ENCODE assay signal across 1 cellular context in the genomic region with DNA sequence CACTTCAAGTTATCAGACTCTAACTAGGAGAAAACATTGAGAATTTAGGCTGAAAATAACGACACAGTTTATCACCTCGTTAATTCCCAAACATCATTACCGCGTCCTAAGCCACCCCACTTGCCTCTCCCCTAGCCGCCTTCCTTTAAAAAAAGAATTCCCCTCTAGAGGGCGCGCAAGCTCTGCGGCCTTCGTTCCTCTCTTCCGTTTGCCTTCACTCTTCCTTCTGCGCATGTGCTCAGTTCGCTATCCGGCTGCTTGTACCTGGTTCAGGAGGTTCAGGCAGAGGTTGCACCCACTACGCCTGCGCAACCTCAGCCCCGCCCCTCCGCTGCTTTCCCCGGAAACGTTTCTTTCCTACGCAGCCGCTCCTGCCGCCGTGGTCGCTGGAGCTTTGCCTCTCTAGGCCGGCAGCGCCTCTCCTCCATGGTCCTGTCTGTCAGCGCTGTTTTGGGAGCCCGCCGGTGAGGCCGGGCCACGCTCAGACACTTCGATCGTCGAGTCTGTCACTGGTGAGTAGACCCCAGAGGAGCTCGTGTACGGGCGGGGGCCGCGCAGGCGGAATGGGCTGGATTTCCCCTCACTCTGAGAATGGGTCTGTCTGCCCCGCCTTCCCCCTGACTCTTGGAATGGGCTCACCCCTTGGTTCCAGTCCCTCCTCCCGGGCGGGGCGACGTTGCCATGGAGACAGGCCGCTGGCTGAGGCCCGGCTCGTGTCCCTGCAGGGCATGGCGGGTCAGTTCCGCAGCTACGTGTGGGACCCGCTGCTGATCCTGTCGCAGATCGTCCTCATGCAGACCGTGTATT.
TF ChIP-seq lines count a peak whose summit lies in the region.

A gene (plus strand): TSS at position 353 of the 807 bp plus-strand sequence. CDS start 376 bp downstream, at position 729.

TF ChIP-seq in WTC11, 78 proteins besides CTCF, POLR2A, EP300 and RAD21 (continued from another document):
- TF ChIP-seq, protein P1, sequence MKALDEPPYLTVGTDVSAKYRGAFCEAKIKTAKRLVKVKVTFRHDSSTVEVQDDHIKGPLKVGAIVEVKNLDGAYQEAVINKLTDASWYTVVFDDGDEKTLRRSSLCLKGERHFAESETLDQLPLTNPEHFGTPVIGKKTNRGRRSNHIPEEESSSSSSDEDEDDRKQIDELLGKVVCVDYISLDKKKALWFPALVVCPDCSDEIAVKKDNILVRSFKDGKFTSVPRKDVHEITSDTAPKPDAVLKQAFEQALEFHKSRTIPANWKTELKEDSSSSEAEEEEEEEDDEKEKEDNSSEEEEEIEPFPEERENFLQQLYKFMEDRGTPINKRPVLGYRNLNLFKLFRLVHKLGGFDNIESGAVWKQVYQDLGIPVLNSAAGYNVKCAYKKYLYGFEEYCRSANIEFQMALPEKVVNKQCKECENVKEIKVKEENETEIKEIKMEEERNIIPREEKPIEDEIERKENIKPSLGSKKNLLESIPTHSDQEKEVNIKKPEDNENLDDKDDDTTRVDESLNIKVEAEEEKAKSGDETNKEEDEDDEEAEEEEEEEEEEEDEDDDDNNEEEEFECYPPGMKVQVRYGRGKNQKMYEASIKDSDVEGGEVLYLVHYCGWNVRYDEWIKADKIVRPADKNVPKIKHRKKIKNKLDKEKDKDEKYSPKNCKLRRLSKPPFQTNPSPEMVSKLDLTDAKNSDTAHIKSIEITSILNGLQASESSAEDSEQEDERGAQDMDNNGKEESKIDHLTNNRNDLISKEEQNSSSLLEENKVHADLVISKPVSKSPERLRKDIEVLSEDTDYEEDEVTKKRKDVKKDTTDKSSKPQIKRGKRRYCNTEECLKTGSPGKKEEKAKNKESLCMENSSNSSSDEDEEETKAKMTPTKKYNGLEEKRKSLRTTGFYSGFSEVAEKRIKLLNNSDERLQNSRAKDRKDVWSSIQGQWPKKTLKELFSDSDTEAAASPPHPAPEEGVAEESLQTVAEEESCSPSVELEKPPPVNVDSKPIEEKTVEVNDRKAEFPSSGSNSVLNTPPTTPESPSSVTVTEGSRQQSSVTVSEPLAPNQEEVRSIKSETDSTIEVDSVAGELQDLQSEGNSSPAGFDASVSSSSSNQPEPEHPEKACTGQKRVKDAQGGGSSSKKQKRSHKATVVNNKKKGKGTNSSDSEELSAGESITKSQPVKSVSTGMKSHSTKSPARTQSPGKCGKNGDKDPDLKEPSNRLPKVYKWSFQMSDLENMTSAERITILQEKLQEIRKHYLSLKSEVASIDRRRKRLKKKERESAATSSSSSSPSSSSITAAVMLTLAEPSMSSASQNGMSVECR (CRISPR knock-in tag; IDR thresholded peaks at IDR 0.05; ENCODE audit: borderline replicate concordance), result peak; percentile 93; the same call in 1 of the 2 replicates
- TF ChIP-seq, protein P2, sequence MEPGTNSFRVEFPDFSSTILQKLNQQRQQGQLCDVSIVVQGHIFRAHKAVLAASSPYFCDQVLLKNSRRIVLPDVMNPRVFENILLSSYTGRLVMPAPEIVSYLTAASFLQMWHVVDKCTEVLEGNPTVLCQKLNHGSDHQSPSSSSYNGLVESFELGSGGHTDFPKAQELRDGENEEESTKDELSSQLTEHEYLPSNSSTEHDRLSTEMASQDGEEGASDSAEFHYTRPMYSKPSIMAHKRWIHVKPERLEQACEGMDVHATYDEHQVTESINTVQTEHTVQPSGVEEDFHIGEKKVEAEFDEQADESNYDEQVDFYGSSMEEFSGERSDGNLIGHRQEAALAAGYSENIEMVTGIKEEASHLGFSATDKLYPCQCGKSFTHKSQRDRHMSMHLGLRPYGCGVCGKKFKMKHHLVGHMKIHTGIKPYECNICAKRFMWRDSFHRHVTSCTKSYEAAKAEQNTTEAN (CRISPR knock-in tag; IDR thresholded peaks at IDR 0.05), result no peak
- no peak for TF ChIP-seq ZNF263 (CRISPR knock-in tag; IDR thresholded peaks at IDR 0.05; ENCODE audit: low read depth)
